In genomic region chr2:111121873-111122630, GRCh38 we compare ENCODE assay signal across 1 cellular context.
A peak's percentile ranks its signal among the peaks of the same experiment; 100 is the strongest.
TF ChIP-seq lines count a peak whose summit lies in the region.

No MANE protein-coding gene starts in this region.

TF ChIP-seq in HepG2, 621 proteins besides CTCF, POLR2A, EP300 and RAD21 (continued from another document and continues in another):
- TF ChIP-seq ZXDC (CRISPR knock-in tag; IDR thresholded peaks at IDR 0.05) (no peak; the same call in 1 of the 2 replicates), PHF5A (CRISPR knock-in tag; IDR thresholded peaks at IDR 0.05; ENCODE audit: low read depth, unreplicated experiment) (no peak), ZNF772 (CRISPR knock-in tag; IDR thresholded peaks at IDR 0.05) (no peak), POLR2AphosphoS5 (IDR thresholded peaks at IDR 0.05; ENCODE audit: low read depth, low read length) (peak; percentile 77), MEF2D (CRISPR knock-in tag; IDR thresholded peaks at IDR 0.05) (no peak; the same call in 1 of the 2 replicates), SCMH1 (CRISPR knock-in tag; IDR thresholded peaks at IDR 0.05; ENCODE audit: borderline replicate concordance) (no peak), ZNF276 (CRISPR knock-in tag; IDR thresholded peaks at IDR 0.05; ENCODE audit: low read depth) (no peak), MTA3 (CRISPR knock-in tag; IDR thresholded peaks at IDR 0.05) (no peak), LRRFIP1 (CRISPR knock-in tag; conservative IDR thresholded peaks at IDR 0.05) (no peak), ZNF225 (CRISPR knock-in tag; IDR thresholded peaks at IDR 0.05) (peak; percentile 59), GABPB1 (CRISPR knock-in tag; IDR thresholded peaks at IDR 0.05) (no peak; the same call in none of the 2 replicates), MAFK (conservative IDR thresholded peaks at IDR 0.05 in 1 of 2, IDR thresholded peaks at IDR 0.05 in 1 of 2; ENCODE audit: low read length in 2 of 2) (no peak), ZNF446 (CRISPR knock-in tag; IDR thresholded peaks at IDR 0.05) (0 out of 2 replicates have a peak, but pooled peaks have one; percentile 30), ZMYM2 (CRISPR knock-in tag; IDR thresholded peaks at IDR 0.05) (peak; percentile 90), ZNF331 (CRISPR knock-in tag; IDR thresholded peaks at IDR 0.05) (no peak), FOXA1 (IDR thresholded peaks at IDR 0.05) (no peak), FOXA1 (CRISPR knock-in tag; IDR thresholded peaks at IDR 0.05) (peak; percentile 81), MAF1 (CRISPR knock-in tag; IDR thresholded peaks at IDR 0.05; ENCODE audit: borderline replicate concordance) (no peak), AKNA (CRISPR knock-in tag; IDR thresholded peaks at IDR 0.05; ENCODE audit: borderline replicate concordance) (no peak), TBP (CRISPR knock-in tag; IDR thresholded peaks at IDR 0.05) (no peak), ZNF496 (CRISPR knock-in tag; IDR thresholded peaks at IDR 0.05; ENCODE audit: insufficient replicate concordance) (no peak), ARID3A (IDR thresholded peaks at IDR 0.05; ENCODE audit: low read depth, low read length) (no peak), ZNF180 (CRISPR knock-in tag; IDR thresholded peaks at IDR 0.05; ENCODE audit: borderline replicate concordance, low read depth) (no peak), KDM6A (CRISPR knock-in tag; IDR thresholded peaks at IDR 0.05; ENCODE audit: low read depth) (no peak), ZNF615 (CRISPR knock-in tag; IDR thresholded peaks at IDR 0.05; ENCODE audit: borderline replicate concordance) (no peak), RFXANK (CRISPR knock-in tag; IDR thresholded peaks at IDR 0.05) (no peak), MIXL1 (CRISPR knock-in tag; IDR thresholded peaks at IDR 0.05) (no peak), ARNT2 (CRISPR knock-in tag; IDR thresholded peaks at IDR 0.05; ENCODE audit: low read depth) (peak; percentile 87), TERF1 (CRISPR knock-in tag; IDR thresholded peaks at IDR 0.05) (no peak), HNRNPL (IDR thresholded peaks at IDR 0.05; ENCODE audit: low read depth, low read length) (peak; percentile 39; the same call in 1 of the 2 replicates), HOXA9 (CRISPR knock-in tag; IDR thresholded peaks at IDR 0.05; ENCODE audit: borderline replicate concordance) (no peak; the same call in 1 of the 2 replicates), ZNF746 (CRISPR knock-in tag; IDR thresholded peaks at IDR 0.05) (no peak), ATM (IDR thresholded peaks at IDR 0.05; ENCODE audit: borderline replicate concordance) (no peak), RBAK (CRISPR knock-in tag; IDR thresholded peaks at IDR 0.05) (no peak), ZBTB25 (CRISPR knock-in tag; IDR thresholded peaks at IDR 0.05) (peak; percentile 34; the same call in 1 of the 2 replicates), HIC2 (CRISPR knock-in tag; IDR thresholded peaks at IDR 0.05; ENCODE audit: low read depth) (no peak), NFE2L1 (CRISPR knock-in tag; IDR thresholded peaks at IDR 0.05; ENCODE audit: borderline replicate concordance) (no peak), NFYB (CRISPR knock-in tag; IDR thresholded peaks at IDR 0.05) (peak; percentile 83), HNF4A (CRISPR knock-in tag; IDR thresholded peaks at IDR 0.05) (no peak), ZSCAN25 (CRISPR knock-in tag; IDR thresholded peaks at IDR 0.05) (no peak; the same call in none of the 2 replicates), ZNF18 (CRISPR knock-in tag; IDR thresholded peaks at IDR 0.05; ENCODE audit: insufficient replicate concordance) (peak; percentile 59), FOXA3 (CRISPR knock-in tag; IDR thresholded peaks at IDR 0.05) (peak; percentile 51; the same call in 1 of the 2 replicates), NONO (IDR thresholded peaks at IDR 0.05) (no peak), NONO (CRISPR knock-in tag; conservative IDR thresholded peaks at IDR 0.05) (no peak; the same call in 1 of the 2 replicates), YEATS2 (CRISPR knock-in tag; IDR thresholded peaks at IDR 0.05; ENCODE audit: borderline replicate concordance) (no peak), ZNF234 (CRISPR knock-in tag; conservative IDR thresholded peaks at IDR 0.05) (no peak; the same call in 1 of the 2 replicates)
